Comparison of ENCODE assay signal across 1 cellular context in genomic region chr19:7098701-7099596, GRCh38.
A peak's percentile ranks its signal among the peaks of the same experiment; 100 is the strongest.
TF ChIP-seq lines count a peak whose summit lies in the region.

No MANE protein-coding gene starts in this region.

TF ChIP-seq in HepG2, 621 proteins besides CTCF, POLR2A, EP300 and RAD21 (continued from another document and continues in another):
- no peak for TF ChIP-seq RBM22 (optimal IDR thresholded peaks at IDR 0.05; ENCODE audit: low read length)
- peak; percentile 72; the same call in 1 of the 2 replicates for TF ChIP-seq NFKB2 (CRISPR knock-in tag; IDR thresholded peaks at IDR 0.05; ENCODE audit: borderline replicate concordance)
- TF ChIP-seq BCL3 (CRISPR knock-in tag; IDR thresholded peaks at IDR 0.05): no peak
- 0 out of 2 replicates have a peak, but pooled peaks have one; percentile 7 for TF ChIP-seq ARID5B (CRISPR knock-in tag; IDR thresholded peaks at IDR 0.05)
- TF ChIP-seq ZXDC (CRISPR knock-in tag; IDR thresholded peaks at IDR 0.05): no peak
- no peak for TF ChIP-seq ATF1 (CRISPR knock-in tag; IDR thresholded peaks at IDR 0.05)
- TF ChIP-seq ZNF484 (CRISPR knock-in tag; IDR thresholded peaks at IDR 0.05; ENCODE audit: borderline replicate concordance, low read depth): no peak
- no peak for TF ChIP-seq MBD4 (IDR thresholded peaks at IDR 0.05; ENCODE audit: borderline replicate concordance, low read length)
- TF ChIP-seq ZNF512 (CRISPR knock-in tag; IDR thresholded peaks at IDR 0.05): 0 out of 2 replicates have a peak, but pooled peaks have one; percentile 39
- TF ChIP-seq MTF1 (CRISPR knock-in tag; IDR thresholded peaks at IDR 0.05): no peak
- peak; percentile 67; the same call in 1 of the 2 replicates for TF ChIP-seq KAT8 (CRISPR knock-in tag; IDR thresholded peaks at IDR 0.05)
- peak; percentile 57 for TF ChIP-seq HNRNPLL (IDR thresholded peaks at IDR 0.05; ENCODE audit: low read depth, low read length, poor library complexity, severe bottlenecking)
- no peak for TF ChIP-seq SNAPC2 (CRISPR knock-in tag; IDR thresholded peaks at IDR 0.05)
- no peak for TF ChIP-seq GPN1 (CRISPR knock-in tag; IDR thresholded peaks at IDR 0.05; ENCODE audit: borderline replicate concordance)
- no peak for TF ChIP-seq ZNF724P (CRISPR knock-in tag; IDR thresholded peaks at IDR 0.05; ENCODE audit: borderline replicate concordance)
- TF ChIP-seq ZNF513 (CRISPR knock-in tag; conservative IDR thresholded peaks at IDR 0.05): no peak
- TF ChIP-seq SKI (IDR thresholded peaks at IDR 0.05; ENCODE audit: partially characterized antibody): no peak
- TF ChIP-seq ZNF414 (CRISPR knock-in tag; IDR thresholded peaks at IDR 0.05): no peak
- TF ChIP-seq GMEB2 (CRISPR knock-in tag; IDR thresholded peaks at IDR 0.05; ENCODE audit: low read depth): no peak
- no peak for TF ChIP-seq FOXP4 (CRISPR knock-in tag; IDR thresholded peaks at IDR 0.05)
- TF ChIP-seq DMAP1 (CRISPR knock-in tag; IDR thresholded peaks at IDR 0.05): peak; percentile 40; the same call in 1 of the 2 replicates
- TF ChIP-seq GLMP (CRISPR knock-in tag; IDR thresholded peaks at IDR 0.05; ENCODE audit: borderline replicate concordance): no peak
- no peak for TF ChIP-seq TRIM24 (CRISPR knock-in tag; IDR thresholded peaks at IDR 0.05)
- TF ChIP-seq RAD51 (IDR thresholded peaks at IDR 0.05; ENCODE audit: borderline replicate concordance): no peak
- TF ChIP-seq NCOA2 (CRISPR knock-in tag; IDR thresholded peaks at IDR 0.05): no peak
- TF ChIP-seq ZNF446 (CRISPR knock-in tag; IDR thresholded peaks at IDR 0.05): no peak
- TF ChIP-seq CAMTA2 (CRISPR knock-in tag; IDR thresholded peaks at IDR 0.05; ENCODE audit: borderline replicate concordance): 0 out of 2 replicates have a peak, but pooled peaks have one; percentile 20
- TF ChIP-seq MEIS2 (CRISPR knock-in tag; IDR thresholded peaks at IDR 0.05): no peak
- no peak for TF ChIP-seq U2AF1 (optimal IDR thresholded peaks at IDR 0.05; ENCODE audit: low read depth, low read length)
- TF ChIP-seq RFXAP (CRISPR knock-in tag; IDR thresholded peaks at IDR 0.05; ENCODE audit: borderline replicate concordance): no peak; the same call in 1 of the 2 replicates
- TF ChIP-seq ZNF609 (CRISPR knock-in tag; IDR thresholded peaks at IDR 0.05; ENCODE audit: borderline replicate concordance): no peak
